Comparison of ENCODE assay signal across 12 cellular contexts in genomic region chr3:150238043-150238802, GRCh38.
DNase-seq lines count a peak whose midpoint lies in the region; ATAC-seq, FAIRE-seq and TF ChIP-seq lines count a peak whose summit lies in the region.
"Had no signal": no experiment of that assay in that cellular context is flagged by ENCODE, and none has a peak within 500 bp of the region (broad histone marks: within the 10 kb centered on the region; RNA-seq: fewer than 3 reads in every experiment).

No MANE protein-coding gene starts in this region.

- H3K36me3 Mint-ChIP-seq in MCF 10A (ENCODE audit: insufficient read depth, unreplicated experiment) (no peaks in the 10 kb centered on the region), mesothelial cell of epicardium (no peaks in the 10 kb centered on the region), progenitor cell of endocrine pancreas (ENCODE audit: insufficient read depth) (no peaks in the 10 kb centered on the region)

- H3K27ac Mint-ChIP-seq in MCF 10A (ENCODE audit: low read depth, unreplicated experiment) (no peak overlapping the region), mesothelial cell of epicardium (peak overlapping the region; percentile 83), progenitor cell of endocrine pancreas (no peak overlapping the region)

- H3K27ac ChIP-seq in uterus = peak overlapping the region; percentile 80 to 85
- H3K27ac ChIP-seq: lower lobe of right lung, upper lobe of left lung had no signal

- H3K36me3 ChIP-seq in uterus = no peaks in the 10 kb centered on the region
- H3K36me3 ChIP-seq: lower lobe of right lung, upper lobe of left lung had no signal

- no peak for FAIRE-seq in GM19239 (lab: Jason Lieb, UNC)

- H3K4me1 Mint-ChIP-seq in MCF 10A (ENCODE audit: insufficient read depth, unreplicated experiment) = peaks cover 29% of the 10 kb centered on the region
- H3K4me1 Mint-ChIP-seq in mesothelial cell of epicardium = peaks cover 57% of the 10 kb centered on the region
- H3K4me1 Mint-ChIP-seq in progenitor cell of endocrine pancreas (ENCODE audit: low read depth) = peaks cover 3% of the 10 kb centered on the region

- H3K4me3 Mint-ChIP-seq in MCF 10A (ENCODE audit: unreplicated experiment) = no peak overlapping the region
- H3K4me3 Mint-ChIP-seq in mesothelial cell of epicardium = peak overlapping the region; percentile 4
- no peak overlapping the region for H3K4me3 Mint-ChIP-seq in progenitor cell of endocrine pancreas (ENCODE audit: low read depth)

- H3K27me3 Mint-ChIP-seq in MCF 10A (ENCODE audit: insufficient read depth, unreplicated experiment) (no peaks in the 10 kb centered on the region), mesothelial cell of epicardium (ENCODE audit: low read depth) (no peaks in the 10 kb centered on the region), progenitor cell of endocrine pancreas (peaks cover 3% of the 10 kb centered on the region)

- BruUV-seq in MCF 10A (replicated peaks; lab: Mats Ljungman, UMichigan) = no TSS peak

- CTCF ChIA-PET in MCF 10A (lab: Yijun Ruan, JAX) = interaction anchor here (0.6 to 7.0 kb wide), 33 partner anchors 8 to 723 kb away, joined by 3 to 85 read pairs (median 4); partner anchors contain the start of gene TSC22D2

- no peaks in the 10 kb centered on the region for H3K27me3 ChIP-seq in uterus
- H3K27me3 ChIP-seq: upper lobe of left lung had no signal

- DNase-seq in SIG-M5 treated with dmso at 0.1 percent for 504 hours (lab: John Stamatoyannopoulos, UW; ENCODE audit: unreplicated experiment) (peak; percentile 66), SIG-M5 (lab: John Stamatoyannopoulos, UW) (no peak), MCF 10A (ENCODE audit: unreplicated experiment) (peak; percentile 39), mesothelial cell of epicardium (ENCODE audit: low spot score in 2 of 2, unreplicated experiment in 2 of 2) (no peak), uterus (no peak), progenitor cell of endocrine pancreas (ENCODE audit: low spot score, unreplicated experiment) (no peak), GM19239 (ENCODE audit: insufficient read length, low spot score) (no peak)
- DNase-seq: activated gamma-delta T cell, foreskin melanocyte, lower lobe of right lung, upper lobe of left lung had no signal

- no peak overlapping the region for H3K4me3 ChIP-seq in uterus
- H3K4me3 ChIP-seq: lower lobe of right lung, upper lobe of left lung had no signal

- H3K9me3 Mint-ChIP-seq in MCF 10A (ENCODE audit: unreplicated experiment) (no peaks in the 10 kb centered on the region), mesothelial cell of epicardium (no peaks in the 10 kb centered on the region), progenitor cell of endocrine pancreas (ENCODE audit: low read depth) (no peaks in the 10 kb centered on the region)

- ATAC-seq in GM18498 (IDR thresholded peaks at IDR 0.05; ENCODE audit: unreplicated experiment) = no peak

- H3K9me3 ChIP-seq in uterus = no peaks in the 10 kb centered on the region
- H3K9me3 ChIP-seq: lower lobe of right lung, upper lobe of left lung had no signal

- TF ChIP-seq POLR2A in uterus (IDR thresholded peaks at IDR 0.05) = no peak

- POLR2A ChIA-PET in MCF 10A (lab: Yijun Ruan, JAX) = interaction anchor here (0.6 to 6.3 kb wide), 11 partner anchors 8 to 308 kb away, joined by 3 to 59 read pairs (median 3); partner anchors contain the start of genes EIF2A, SERP1 and TSC22D2

- intact Hi-C loops in MCF 10A (cut with micrococcal nuclease) = loop anchor here (2.0 kb wide), 2 partner anchors 133 to 171 kb away; partner anchors contain the start of gene TSC22D2
- intact Hi-C loops in uterus (cut with DNase I; ENCODE audit: low total_unique reads) = no loop called here

- no peak for TF ChIP-seq CTCF in MCF 10A (IDR thresholded peaks at IDR 0.05; ENCODE audit: unreplicated experiment)
- TF ChIP-seq CTCF in mesothelial cell of epicardium (IDR thresholded peaks at IDR 0.05; ENCODE audit: unreplicated experiment) = no peak
- TF ChIP-seq CTCF in uterus (IDR thresholded peaks at IDR 0.05) = no peak
- TF ChIP-seq CTCF in progenitor cell of endocrine pancreas (IDR thresholded peaks at IDR 0.05; ENCODE audit: unreplicated experiment) = no peak

- no peaks in the 10 kb centered on the region for H3K4me1 ChIP-seq in uterus

Comparison
In these comparisons a context has a peak if more than half of its experiments do, and no peak if none do; other contexts are left out.
1. DNase-seq: peak in SIG-M5 treated with dmso at 0.1 percent for 504 hours (single experiment) and MCF 10A (single experiment); none in SIG-M5 (single experiment), mesothelial cell of epicardium (0 of 2), uterus (0 of 2), progenitor cell of endocrine pancreas (single experiment) and GM19239 (single experiment).